ENCODE assay signal across 11 cellular contexts in the genomic region with DNA sequence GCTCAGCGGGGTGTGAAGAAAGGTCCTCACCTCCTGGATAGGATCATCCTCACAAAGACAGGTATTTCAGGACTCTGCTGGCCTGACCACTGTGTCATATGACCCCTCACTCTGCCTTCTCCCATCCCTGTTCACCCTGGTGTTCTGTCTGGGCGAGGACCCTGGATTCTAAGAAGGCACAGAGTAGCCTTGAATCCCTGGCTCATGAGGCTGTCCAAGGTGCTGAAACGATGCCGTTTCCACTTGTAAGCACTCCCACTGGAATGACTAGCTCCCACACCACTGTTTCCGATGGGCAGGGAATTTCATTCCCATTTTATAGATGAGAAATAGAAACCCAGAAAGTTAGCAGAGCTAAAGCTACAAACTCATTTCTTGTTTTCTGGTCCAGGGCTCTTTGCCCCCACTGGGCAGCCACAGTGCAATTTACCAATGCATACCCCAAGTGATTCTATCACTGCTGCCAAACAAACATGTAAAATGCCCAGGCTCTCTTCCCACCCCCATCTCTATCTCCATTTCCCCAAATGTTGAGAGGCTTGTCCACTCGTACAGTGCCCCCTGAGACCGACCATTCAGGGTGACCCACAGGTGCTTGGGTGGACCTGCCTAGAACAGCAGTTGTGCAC.
DNase-seq lines count a peak whose midpoint lies in the region; ATAC-seq and TF ChIP-seq lines count a peak whose summit lies in the region.
"Had no signal": no experiment of that assay in that cellular context is flagged by ENCODE, and none has a peak within 500 bp of the region (broad histone marks: within the 10 kb centered on the region; RNA-seq: fewer than 3 reads in every experiment).

No MANE protein-coding gene starts in this region.

- H3K4me2 ChIP-seq in GM23248 (ENCODE audit: unreplicated experiment), result no peak overlapping the region

- H3K9me3 ChIP-seq in GM23248 (ENCODE audit: low read depth) (no peaks in the 10 kb centered on the region), upper lobe of right lung (no peaks in the 10 kb centered on the region)
- H3K9me3 ChIP-seq: esophagus squamous epithelium, tibial artery had no signal

- H3K27me3 ChIP-seq in GM23248 (replicated peaks; ENCODE audit: insufficient read depth) (peaks cover 17% of the 10 kb centered on the region), upper lobe of right lung (no peaks in the 10 kb centered on the region)

- peaks cover 16% of the 10 kb centered on the region for H3K4me1 Mint-ChIP-seq in neural crest cell

- H3K4me1 ChIP-seq in GM23248 (ENCODE audit: insufficient read depth) (no peaks in the 10 kb centered on the region), upper lobe of right lung (no peaks in the 10 kb centered on the region)
- H3K4me1 ChIP-seq: esophagus squamous epithelium, tibial artery had no signal

- H3K27ac ChIP-seq in GM23248, result no peak overlapping the region
- H3K27ac ChIP-seq in upper lobe of right lung, result no peak overlapping the region
- H3K27ac ChIP-seq: esophagus squamous epithelium, tibial artery had no signal

- TF ChIP-seq CTCF in NB4 (IDR thresholded peaks at IDR 0.05; ENCODE audit: low read depth, low read length) (no peak), neural crest cell (conservative IDR thresholded peaks at IDR 0.05) (no peak), upper lobe of right lung (IDR thresholded peaks at IDR 0.05) (no peak)

- no peaks in the 10 kb centered on the region for H3K79me2 ChIP-seq in GM23248 (ENCODE audit: insufficient read depth)

- no peak for ATAC-seq in upper lobe of right lung
- no peak for ATAC-seq in GM19328 (IDR thresholded peaks at IDR 0.05; ENCODE audit: unreplicated experiment)

- no peaks in the 10 kb centered on the region for H3F3A ChIP-seq in GM23248 (ENCODE audit: insufficient read depth)

- H3K27ac Mint-ChIP-seq in neural crest cell (ENCODE audit: unreplicated experiment), result no peak overlapping the region

- 26 to 35% methylated on average over 7 of the region's 7 CpGs for WGBS in GM23248 (ENCODE audit: low coverage in 1 of 2, low lambda C conversion rate in 2 of 2, missing lambda C conversion rate in 2 of 2), 2 experiments

- H3K9me3 Mint-ChIP-seq in neural crest cell, result no peaks in the 10 kb centered on the region

- H3K9ac ChIP-seq in GM23248, result no peak overlapping the region

- no peaks in the 10 kb centered on the region for H3K9me2 ChIP-seq in GM23248 (ENCODE audit: insufficient read depth)

- intact Hi-C loops in upper lobe of right lung (cut with DNase I), result no loop called here

- H3K36me3 ChIP-seq in GM23248 (ENCODE audit: low read depth), result no peaks in the 10 kb centered on the region
- H3K36me3 ChIP-seq in upper lobe of right lung, result no peaks in the 10 kb centered on the region
- H3K36me3 ChIP-seq: esophagus squamous epithelium, tibial artery had no signal

- H3K36me3 Mint-ChIP-seq in neural crest cell (ENCODE audit: low read depth), result no peaks in the 10 kb centered on the region

- peaks cover 13% of the 10 kb centered on the region for H3K27me3 Mint-ChIP-seq in neural crest cell (ENCODE audit: low read depth)

- no peaks in the 10 kb centered on the region for H4K20me1 ChIP-seq in GM23248 (ENCODE audit: insufficient read depth)

- in situ Hi-C loops in GM23248 (cut with MboI), result no loop called here

- DNase-seq in GM23248, result peak; percentile 65
- peak; percentile 46 for DNase-seq in NB4 (ENCODE audit: low read depth)
- DNase-seq in ecto neural progenitor cell (ENCODE audit: low spot score), result peak; percentile 67
- DNase-seq in neural crest cell (ENCODE audit: low read depth, low spot score), result peak; percentile 53
- DNase-seq in upper lobe of right lung, result no peak
- DNase-seq in NCI-H2227 treated with DMSO at 0.1 percent for 48 hours (lab: John Stamatoyannopoulos, UW), result no peak
- no peak for DNase-seq in amygdala (lab: John Stamatoyannopoulos, UW)
- DNase-seq: esophagus squamous epithelium, NCI-H774, tibial artery had no signal

- H2AFZ ChIP-seq in GM23248, result no peak overlapping the region

- no peak for TF ChIP-seq POLR2A in NB4 (IDR thresholded peaks at IDR 0.05; ENCODE audit: extremely low read depth, insufficient read length)

- no peak overlapping the region for H3K4me3 Mint-ChIP-seq in neural crest cell

- H3K4me3 ChIP-seq in GM23248, result no peak overlapping the region
- H3K4me3 ChIP-seq in NB4 (ENCODE audit: low read depth, low read length), result no peak overlapping the region
- H3K4me3 ChIP-seq in upper lobe of right lung, result no peak overlapping the region
- H3K4me3 ChIP-seq: esophagus squamous epithelium, tibial artery had no signal

Comparison
In these comparisons a context has a peak if more than half of its experiments do, and no peak if none do; other contexts are left out.
1. DNase-seq: peak in GM23248 (single experiment), NB4 (single experiment), ecto neural progenitor cell (single experiment) and neural crest cell (single experiment); none in upper lobe of right lung (single experiment), NCI-H2227 treated with DMSO at 0.1 percent for 48 hours (single experiment) and amygdala (0 of 56).